37 cellular contexts compared by ENCODE assay signal in the genomic region with DNA sequence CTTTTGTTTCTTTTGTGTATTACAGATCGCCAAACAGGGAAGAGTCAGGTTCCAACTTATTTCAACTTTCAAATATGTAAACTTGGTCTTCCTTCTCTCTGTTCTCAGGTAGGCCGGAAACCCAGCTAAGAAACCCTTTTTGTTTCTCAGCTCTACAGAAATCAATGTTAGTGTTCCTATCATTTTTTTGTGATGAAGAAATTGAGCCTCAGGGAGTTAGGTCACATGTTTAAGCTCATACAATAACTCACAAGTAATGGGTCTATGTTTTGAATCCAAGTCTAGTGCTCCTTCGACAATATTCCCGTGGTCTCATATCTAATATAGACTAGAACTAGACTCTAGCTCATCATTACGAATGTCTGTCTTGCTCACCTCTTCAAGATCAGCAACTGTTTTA. TPM values are rescaled to one million over a fixed set of nuclear protein-coding genes. Genes with fewer than 3 reads are reported as not detected.
"Had no signal": no experiment of that assay in that cellular context is flagged by ENCODE, and none has a peak within 500 bp of the region (broad histone marks: within the 10 kb centered on the region; RNA-seq: fewer than 3 reads in every experiment).

No MANE protein-coding gene starts in this region.

- H3K9me3 Mint-ChIP-seq: activated CD4-positive, alpha-beta memory T cell treated with anti-CD3 and anti-CD28 coated beads, Interleukin-2, amount 10 ng/mL, durations not matched to agents 7 days and 5 days; activated naive CD8-positive, alpha-beta T cell treated with anti-CD3 and anti-CD28 coated beads for 36 hours; activated T-cell treated with anti-CD3 and anti-CD28 coated beads, Interleukin-2, amount 50 U/mL, for 72 hours; activated T-helper 17 cell treated with anti-CD3 and anti-CD28 coated beads, Interleukin-2, amount 50 U/mL, for 72 hours had no signal

- ATAC-seq: activated CD8-positive, alpha-beta memory T cell treated with anti-CD3 and anti-CD28 coated beads, Interleukin-2, amount 10 ng/mL, durations not matched to agents 7 days and 5 days; activated T-cell treated with anti-CD3 and anti-CD28 coated beads, Interleukin-2, amount 50 U/mL, for 72 hours; activated T-helper 17 cell treated with anti-CD3 and anti-CD28 coated beads, Interleukin-2, amount 50 U/mL, for 72 hours; PC-3 had no signal

- H3K36me3 ChIP-seq: brain microvascular endothelial cell, SJCRH30 had no signal

- H3K4me3 Mint-ChIP-seq: activated CD4-positive, alpha-beta memory T cell treated with anti-CD3 and anti-CD28 coated beads, Interleukin-2, amount 10 ng/mL, durations not matched to agents 7 days and 5 days; activated CD8-positive, alpha-beta memory T cell treated with anti-CD3 and anti-CD28 coated beads, Interleukin-2, amount 10 ng/mL, durations not matched to agents 7 days and 5 days; activated naive CD8-positive, alpha-beta T cell treated with anti-CD3 and anti-CD28 coated beads for 36 hours; activated T-cell treated with anti-CD3 and anti-CD28 coated beads, Interleukin-2, amount 50 U/mL, for 72 hours; activated T-helper 17 cell treated with anti-CD3 and anti-CD28 coated beads, Interleukin-2, amount 50 U/mL, for 72 hours had no signal

- H3K27me3 ChIP-seq: brain microvascular endothelial cell, SJCRH30 had no signal

- H3K4me1 Mint-ChIP-seq: activated CD8-positive, alpha-beta memory T cell treated with anti-CD3 and anti-CD28 coated beads, Interleukin-2, amount 10 ng/mL, durations not matched to agents 7 days and 5 days; activated naive CD8-positive, alpha-beta T cell treated with anti-CD3 and anti-CD28 coated beads for 36 hours; activated T-helper 17 cell treated with anti-CD3 and anti-CD28 coated beads, Interleukin-2, amount 50 U/mL, for 72 hours had no signal

- H3K4me3 ChIP-seq: SJCRH30, SK-N-MC had no signal

- H3K27me3 Mint-ChIP-seq: activated naive CD8-positive, alpha-beta T cell treated with anti-CD3 and anti-CD28 coated beads for 36 hours; activated T-helper 17 cell treated with anti-CD3 and anti-CD28 coated beads, Interleukin-2, amount 50 U/mL, for 72 hours had no signal

- H3K27ac Mint-ChIP-seq: activated CD4-positive, alpha-beta memory T cell treated with anti-CD3 and anti-CD28 coated beads, Interleukin-2, amount 10 ng/mL, durations not matched to agents 7 days and 5 days; activated CD8-positive, alpha-beta memory T cell treated with anti-CD3 and anti-CD28 coated beads, Interleukin-2, amount 10 ng/mL, durations not matched to agents 7 days and 5 days; activated naive CD8-positive, alpha-beta T cell treated with anti-CD3 and anti-CD28 coated beads for 36 hours; activated T-cell treated with anti-CD3 and anti-CD28 coated beads, Interleukin-2, amount 50 U/mL, for 72 hours; activated T-helper 17 cell treated with anti-CD3 and anti-CD28 coated beads, Interleukin-2, amount 50 U/mL, for 72 hours had no signal

- H3K36me3 Mint-ChIP-seq: activated CD8-positive, alpha-beta memory T cell treated with anti-CD3 and anti-CD28 coated beads, Interleukin-2, amount 10 ng/mL, durations not matched to agents 7 days and 5 days; activated naive CD8-positive, alpha-beta T cell treated with anti-CD3 and anti-CD28 coated beads for 36 hours had no signal

- H3K27ac ChIP-seq: brain microvascular endothelial cell, SJCRH30, SK-N-MC, WERI-Rb-1 had no signal

- DNase-seq: activated CD4-positive, alpha-beta memory T cell treated with anti-CD3 and anti-CD28 coated beads, Interleukin-2, amount 10 ng/mL, durations not matched to agents 7 days and 5 days; activated CD4-positive, alpha-beta T cell treated with anti-CD3 and anti-CD28 coated beads for 1 hour; activated CD4-positive, alpha-beta T cell treated with anti-CD3 and anti-CD28 coated beads for 48 hours; activated CD4-positive, CD25-positive, alpha-beta regulatory T cell; activated CD8-positive, alpha-beta memory T cell treated with anti-CD3 and anti-CD28 coated beads for 24 hours; activated CD8-positive, alpha-beta memory T cell treated with anti-CD3 and anti-CD28 coated beads, Interleukin-2, amount 10 ng/mL, durations not matched to agents 7 days and 5 days; activated effector memory CD4-positive, alpha-beta T cell treated with anti-CD3 and anti-CD28 coated beads, Interleukin-2, amount 50 U/mL, for 16 hours; activated naive CD4-positive, alpha-beta T cell; activated naive CD4-positive, alpha-beta T cell treated with anti-CD3 and anti-CD28 coated beads, Interleukin-2, amount 50 U/mL, for 16 hours; activated naive CD8-positive, alpha-beta T cell treated with anti-CD3 and anti-CD28 coated beads for 36 hours; activated T-cell treated with anti-CD3 and anti-CD28 coated beads, Interleukin-2, amount 50 U/mL, for 1 hour; activated T-cell treated with anti-CD3 and anti-CD28 coated beads, Interleukin-2, amount 50 U/mL, for 72 hours; amniotic stem cell; aorta; brain microvascular endothelial cell; central memory CD4-positive, alpha-beta T cell; Karpas-422; NCI-H1048; NCI-H1105 treated with DMSO at 0.1 percent for 48 hours; NCI-H1436; NCI-H1694; NCI-H1930; NCI-H2081 treated with DMSO at 0.1 percent for 48 hours; NCI-H226; NCI-H446 treated with DMSO at 0.1 percent for 48 hours; NCI-H524; NCI-H69; NCI-H82; PC-3; Right ventricle myocardium superior; SJCRH30; T1000; WERI-Rb-1 had no signal

- H3K9me3 ChIP-seq: SJCRH30 had no signal

RNA-seq across cellular contexts. Expression of a gene that starts 22.3 kb away (rescaled TPM):
- total RNA-seq: activated CD4-positive, alpha-beta memory T cell treated with anti-CD3 and anti-CD28 coated beads, Interleukin-2, amount 10 ng/mL, durations not matched to agents 7 days and 5 days; activated naive CD8-positive, alpha-beta T cell treated with anti-CD3 and anti-CD28 coated beads for 36 hours; activated T-cell treated with anti-CD3 and anti-CD28 coated beads, Interleukin-2, amount 50 U/mL, for 72 hours; activated T-helper 17 cell treated with anti-CD3 and anti-CD28 coated beads, Interleukin-2, amount 50 U/mL, for 72 hours; T-helper 1 cell treated with Interleukin-12 subunit alpha and Interleukin-12 subunit beta and Interleukin-4 antibody, amounts not matched to agents 30 ng/mL and 1 ng/mL, for 36 hours; T-helper 2 cell treated with Interferon-gamma antibody and Interleukin-4, amounts not matched to agents 100 ng/mL and 5 ng/mL, for 36 hours had no signal
